ENCODE assay signal across 22 cellular contexts in the genomic region with DNA sequence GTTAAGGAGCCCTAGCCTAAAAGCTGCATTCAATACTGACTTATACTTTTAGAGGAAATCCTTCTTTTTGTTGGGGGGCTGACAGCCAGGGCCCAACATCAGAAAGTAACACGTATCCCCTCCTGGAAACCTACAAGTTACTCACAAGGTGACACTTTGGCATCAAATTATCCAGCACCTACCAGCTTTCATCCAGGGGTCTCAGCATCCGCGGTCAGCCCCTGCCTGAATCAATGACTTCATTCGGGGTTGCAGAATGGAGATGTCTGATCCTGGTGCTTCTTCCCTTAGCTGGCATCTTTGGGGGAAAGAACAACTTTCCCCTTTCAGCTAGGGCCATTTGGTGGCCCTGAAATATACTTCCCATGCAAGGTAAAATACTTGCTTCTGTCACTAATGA.
"Had no signal": no experiment of that assay in that cellular context is flagged by ENCODE, and none has a peak within 500 bp of the region (broad histone marks: within the 10 kb centered on the region; RNA-seq: fewer than 3 reads in every experiment).

No MANE protein-coding gene starts in this region.

- H3K4me3 Mint-ChIP-seq: activated naive CD8-positive, alpha-beta T cell treated with anti-CD3 and anti-CD28 coated beads, Interleukin-2, amount 10 ng/mL, durations not matched to agents 7 days and 5 days; activated T-helper 1 cell treated with anti-CD3 and anti-CD28 coated beads, Interleukin-12 subunit alpha, Interleukin-12 subunit beta, Interleukin-2, Interleukin-4 antibody, amounts not matched to agents 30 ng/mL and 10 ng/mL and 1 ng/mL, durations not matched to agents 14 hours and 24 hours and 36 hours; mesothelial cell of epicardium had no signal

- H3K36me3 ChIP-seq: colonic mucosa had no signal

- H3K27me3 ChIP-seq: colonic mucosa, gastroesophageal sphincter, heart right ventricle, suprapubic skin, transverse colon, vagina had no signal

- H3K27ac Mint-ChIP-seq: activated naive CD8-positive, alpha-beta T cell treated with anti-CD3 and anti-CD28 coated beads, Interleukin-2, amount 10 ng/mL, durations not matched to agents 7 days and 5 days; activated T-helper 1 cell treated with anti-CD3 and anti-CD28 coated beads, Interleukin-12 subunit alpha, Interleukin-12 subunit beta, Interleukin-2, Interleukin-4 antibody, amounts not matched to agents 30 ng/mL and 10 ng/mL and 1 ng/mL, durations not matched to agents 14 hours and 24 hours and 36 hours; brain; mesothelial cell of epicardium had no signal

- H3K4me3 ChIP-seq: colonic mucosa, gastroesophageal sphincter, heart right ventricle, psoas muscle, SK-N-MC, skin epidermis, suprapubic skin, transverse colon, vagina had no signal

- H3K27me3 Mint-ChIP-seq: activated naive CD8-positive, alpha-beta T cell treated with anti-CD3 and anti-CD28 coated beads, Interleukin-2, amount 10 ng/mL, durations not matched to agents 7 days and 5 days had no signal

- DNase-seq: activated CD4-positive, alpha-beta T cell treated with anti-CD3 and anti-CD28 coated beads for 4 hours; activated CD8-positive, alpha-beta memory T cell treated with anti-CD3 and anti-CD28 coated beads, Interleukin-2, amount 50 U/mL, for 4 hours; activated naive CD8-positive, alpha-beta T cell treated with anti-CD3 and anti-CD28 coated beads, Interleukin-2, amount 10 ng/mL, durations not matched to agents 7 days and 5 days; amygdala; central memory CD4-positive, alpha-beta T cell; heart right ventricle; left cardiac atrium; psoas muscle; right cardiac atrium; stimulated activated naive CD8-positive, alpha-beta T cell treated with anti-CD3 and anti-CD28 coated beads, Interleukin-15, Interleukin-2, amounts not matched to agents 100 U/mL and 50 U/mL, for 24 hours had no signal

- H3K27ac ChIP-seq: colonic mucosa, gastroesophageal sphincter, heart right ventricle, psoas muscle, skin epidermis, suprapubic skin, vagina had no signal

- ATAC-seq: esophagus mucosa; gastroesophageal sphincter; heart right ventricle; left cardiac atrium; psoas muscle; right cardiac atrium; stimulated activated naive CD8-positive, alpha-beta T cell treated with anti-CD3 and anti-CD28 coated beads, Interleukin-15, Interleukin-2, amounts not matched to agents 100 U/mL and 50 U/mL, for 24 hours had no signal

- H3K9me3 Mint-ChIP-seq: activated naive CD8-positive, alpha-beta T cell treated with anti-CD3 and anti-CD28 coated beads, Interleukin-2, amount 10 ng/mL, durations not matched to agents 7 days and 5 days; activated T-helper 1 cell treated with anti-CD3 and anti-CD28 coated beads, Interleukin-12 subunit alpha, Interleukin-12 subunit beta, Interleukin-2, Interleukin-4 antibody, amounts not matched to agents 30 ng/mL and 10 ng/mL and 1 ng/mL, durations not matched to agents 14 hours and 24 hours and 36 hours; brain; mesothelial cell of epicardium; neural crest cell had no signal

- H3K9me3 ChIP-seq: colonic mucosa, gastroesophageal sphincter, heart right ventricle, psoas muscle, suprapubic skin, transverse colon, vagina had no signal
